ENCODE assay signal across 18 cellular contexts in genomic region chr2:8999802-9000201, GRCh38.
"Had no signal": no experiment of that assay in that cellular context is flagged by ENCODE, and none has a peak within 500 bp of the region (broad histone marks: within the 10 kb centered on the region; RNA-seq: fewer than 3 reads in every experiment).

No MANE protein-coding gene starts in this region.

- H3K4me3 ChIP-seq: mucosa of descending colon, skin epidermis, testis had no signal

- H3K4me3 Mint-ChIP-seq: natural killer cell; stimulated activated naive CD8-positive, alpha-beta T cell treated with anti-CD3 and anti-CD28 coated beads, Interleukin-15, amount 100 ng/mL, for 72 hours had no signal

- H3K27ac ChIP-seq: skin epidermis, testis had no signal

- H3K9me3 Mint-ChIP-seq: natural killer cell; stimulated activated naive CD8-positive, alpha-beta T cell treated with anti-CD3 and anti-CD28 coated beads, Interleukin-15, amount 100 ng/mL, for 72 hours had no signal

- H3K36me3 Mint-ChIP-seq: natural killer cell had no signal

- H3K27me3 ChIP-seq: testis had no signal

- H3K4me1 ChIP-seq: testis had no signal

- DNase-seq: activated CD4-positive, alpha-beta T cell treated with anti-CD3 and anti-CD28 coated beads for 1 hour; activated CD4-positive, alpha-beta T cell treated with anti-CD3 and anti-CD28 coated beads, Interleukin-2, amount 50 U/mL, for 4 hours; activated naive CD4-positive, alpha-beta T cell; activated T-cell treated with anti-CD3 and anti-CD28 coated beads for 4 hours; cerebellar nuclear complex; effector memory CD4-positive, alpha-beta T cell; foreskin melanocyte; head of caudate nucleus; mucosa of descending colon; natural killer cell; nucleus accumbens; posterior cingulate gyrus; stimulated activated CD4-positive, alpha-beta T cell treated with anti-CD3 and anti-CD28 coated beads, Interleukin-15, amount 100 ng/mL, for 24 hours; stimulated activated CD4-positive, alpha-beta T cell treated with anti-CD3 and anti-CD28 coated beads, Interleukin-4, amount 100 ng/mL, for 1 hour; stimulated activated naive CD8-positive, alpha-beta T cell treated with anti-CD3 and anti-CD28 coated beads, Interleukin-15, amount 100 ng/mL, for 72 hours; T1000; testis had no signal

- H3K27ac Mint-ChIP-seq: natural killer cell; stimulated activated naive CD8-positive, alpha-beta T cell treated with anti-CD3 and anti-CD28 coated beads, Interleukin-15, amount 100 ng/mL, for 72 hours had no signal

- H3K9me3 ChIP-seq: mucosa of descending colon, testis had no signal
